In genomic region chr2:55842009-55842408, GRCh38 we compare ENCODE assay signal across 18 cellular contexts.
DNase-seq lines count a peak whose midpoint lies in the region; ATAC-seq and TF ChIP-seq lines count a peak whose summit lies in the region.
"Had no signal": no experiment of that assay in that cellular context is flagged by ENCODE, and none has a peak within 500 bp of the region (broad histone marks: within the 10 kb centered on the region; RNA-seq: fewer than 3 reads in every experiment).

No MANE protein-coding gene starts in this region.

- no peak overlapping the region for H3K4me3 ChIP-seq in left lung
- H3K4me3 ChIP-seq: dorsolateral prefrontal cortex, esophagus muscularis mucosa, GM12878, spleen had no signal

- intact Hi-C loops in left lung (cut with DNase I) = no loop called here

- peak overlapping the region; percentile 39 to 64 for H3K27ac ChIP-seq in left lung
- H3K27ac ChIP-seq: dorsolateral prefrontal cortex, esophagus muscularis mucosa, spleen had no signal

- H3K36me3 ChIP-seq in left lung = no peaks in the 10 kb centered on the region
- H3K36me3 ChIP-seq: esophagus muscularis mucosa, spleen had no signal

- no peaks in the 10 kb centered on the region for H3K27me3 ChIP-seq in left lung

- H3K9me3 ChIP-seq in left lung = peaks cover 0 to 2% of the 10 kb centered on the region in 2 donors
- H3K9me3 ChIP-seq: esophagus muscularis mucosa had no signal

- TF ChIP-seq CTCF in left lung (IDR thresholded peaks at IDR 0.05) (no peak), GM13977 (IDR thresholded peaks at IDR 0.05; ENCODE audit: extremely low read depth, insufficient read depth, missing control alignments) (no peak)

- in situ Hi-C loops in GM13977 (cut with MboI; ENCODE audit: low pct_unique_long_range_greater_than_20kb, low sequenced_read_pairs, unreplicated experiment) = no loop called here

- peaks cover 8 to 34% of the 10 kb centered on the region in 2 donors for H3K4me1 ChIP-seq in left lung
- H3K4me1 ChIP-seq: esophagus muscularis mucosa, spleen had no signal

- DNase-seq in AG08395 (ENCODE audit: low spot score) = peak; percentile 10
- peak; percentile 20 for DNase-seq in HT1080 (ENCODE audit: low read depth)
- DNase-seq in amniotic epithelial cell (ENCODE audit: low read depth) = peak; percentile 94
- no peak for DNase-seq in left lung
- DNase-seq in inferior parietal cortex (ENCODE audit: extremely low spot score) = no peak
- no peak for DNase-seq in NCI-H2227 treated with DMSO at 0.1 percent for 48 hours (lab: John Stamatoyannopoulos, UW)
- DNase-seq in GM13977 (ENCODE audit: low spot score) = no peak
- DNase-seq: ACHN; activated T-cell treated with anti-CD3 and anti-CD28 coated beads, Interleukin-2, amount 50 U/mL, for 24 hours; dorsolateral prefrontal cortex; NCI-H187 treated with DMSO at 0.1 percent for 48 hours; NCI-H510A; OCI-M1; spleen; stimulated activated naive CD4-positive, alpha-beta T cell had no signal

- ATAC-seq in left lung (no peak), GM19452 (IDR thresholded peaks at IDR 0.05; ENCODE audit: unreplicated experiment) (no peak)
- ATAC-seq: GM12878 had no signal

Comparison
In these comparisons a context has a peak if more than half of its experiments do, and no peak if none do; other contexts are left out.
1. DNase-seq: peak in AG08395 (single experiment), HT1080 (single experiment) and amniotic epithelial cell (single experiment); none in left lung (0 of 2), inferior parietal cortex (single experiment), NCI-H2227 treated with DMSO at 0.1 percent for 48 hours (single experiment) and GM13977 (single experiment).